Comparison of ENCODE assay signal across 1 cellular context in genomic region chr1:204692852-204693356, GRCh38.
A peak's percentile ranks its signal among the peaks of the same experiment; 100 is the strongest.
TF ChIP-seq lines count a peak whose summit lies in the region.

No MANE protein-coding gene starts in this region.

TF ChIP-seq in K562, 482 proteins besides CTCF, POLR2A, EP300 and RAD21 (continued from another document):
- TF ChIP-seq ZNF407 (IDR thresholded peaks at IDR 0.05; ENCODE audit: low read depth) (no peak), CREB3 (tag; conservative IDR thresholded peaks at IDR 0.05; ENCODE audit: low read depth) (no peak), EZH2 (IDR thresholded peaks at IDR 0.05; ENCODE audit: borderline replicate concordance, low read depth, low read length) (no peak), THAP7 (CRISPR knock-in tag; IDR thresholded peaks at IDR 0.05) (no peak), ATF6 (CRISPR knock-in tag; IDR thresholded peaks at IDR 0.05) (no peak), DDX20 (tag; IDR thresholded peaks at IDR 0.05; ENCODE audit: low read depth) (no peak; the same call in 1 of the 2 replicates), ZBTB2 (IDR thresholded peaks at IDR 0.05) (peak; percentile 78), BRD9 (IDR thresholded peaks at IDR 0.05; ENCODE audit: low read depth, partially characterized antibody) (peak; percentile 62), MCM7 (IDR thresholded peaks at IDR 0.05) (no peak), NCOA1 (IDR thresholded peaks at IDR 0.05; ENCODE audit: low read depth) (no peak), ZNF23 (CRISPR knock-in tag; IDR thresholded peaks at IDR 0.05) (no peak), ZNF212 (CRISPR knock-in tag; IDR thresholded peaks at IDR 0.05) (peak; percentile 90)
TF ChIP-seq in K562: peak in this region for 100.
